16 cellular contexts compared by ENCODE assay signal in the genomic region with DNA sequence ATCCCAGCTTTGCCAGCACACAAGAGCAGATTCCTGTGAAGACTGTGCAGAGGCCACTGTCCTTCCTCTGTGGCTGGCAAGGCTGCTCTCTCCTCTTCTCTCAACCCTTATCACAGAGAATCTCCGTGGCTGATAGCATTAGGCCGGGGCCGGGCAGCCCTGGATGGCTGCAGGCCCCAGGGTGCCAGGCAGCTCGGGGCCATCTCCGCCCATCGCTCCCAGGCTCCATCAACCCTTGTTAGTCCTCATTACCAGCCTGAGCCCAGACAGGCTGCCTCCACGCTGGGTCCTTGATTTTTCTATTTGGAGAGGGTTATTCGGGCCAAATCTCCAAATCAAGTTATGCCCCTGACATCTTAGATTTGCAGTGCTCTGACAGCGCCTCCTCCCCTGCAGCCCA. TPM values are rescaled to one million over a fixed set of nuclear protein-coding genes. Genes with fewer than 3 reads are reported as not detected.
DNase-seq lines count a peak whose midpoint lies in the region; ATAC-seq and TF ChIP-seq lines count a peak whose summit lies in the region.
"Had no signal": no experiment of that assay in that cellular context is flagged by ENCODE, and none has a peak within 500 bp of the region (broad histone marks: within the 10 kb centered on the region; RNA-seq: fewer than 3 reads in every experiment).

No MANE protein-coding gene starts in this region.

- H2BK120ac ChIP-seq in mesendoderm (ENCODE audit: low read depth, low read length): no peak overlapping the region

- H3K79me2 ChIP-seq in SK-N-SH (ENCODE audit: insufficient read depth): no peaks in the 10 kb centered on the region
- H3K79me2 ChIP-seq in mesendoderm (ENCODE audit: control insufficient read depth, insufficient read depth, low read length): no peaks in the 10 kb centered on the region

- H3K23ac ChIP-seq in mesendoderm (ENCODE audit: low read length): no peak overlapping the region

- DNase-seq in SK-N-SH (peak; percentile 52), mesendoderm (peak; percentile 19), retina (peak; percentile 43), DMS53 (lab: John Stamatoyannopoulos, UW) (no peak), NCI-H2107 treated with DMSO at 0.1 percent for 48 hours (lab: John Stamatoyannopoulos, UW; ENCODE audit: unreplicated experiment) (no peak), AG20443 (ENCODE audit: low spot score) (no peak)
- DNase-seq: Calu3; CD8-positive, alpha-beta T cell; DND-41; EL; GM23248 had no signal

- no peak for ATAC-seq in SK-N-SH treated with all-trans-retinoic acid at 6 μM for 48 hours
- ATAC-seq: A549; CD8-positive, alpha-beta T cell had no signal

- H3K9me2 ChIP-seq in SK-N-SH: no peaks in the 10 kb centered on the region

- H3K4me3 ChIP-seq in SK-N-SH (ENCODE audit: low read depth in 2 of 2, low read length in 1 of 2): no peak overlapping the region
- no peak overlapping the region for H3K4me3 ChIP-seq in mesendoderm (ENCODE audit: low read length)
- H3K4me3 ChIP-seq: A549; BLaER1 treated with 17β-estradiol and CSF1 and Interleukin-3, amounts not matched to agents 10 nM and 100 nM; GM23248; HAP-1 had no signal

- H3K79me1 ChIP-seq in mesendoderm (ENCODE audit: low read length): no peaks in the 10 kb centered on the region

- peaks cover 0 to 22% of the 10 kb centered on the region in 2 experiments; a peak in 2 of 4 replicates for H3K4me1 ChIP-seq in SK-N-SH (ENCODE audit: control insufficient read depth in 1 of 2, insufficient read depth in 2 of 2, low read depth in 1 of 2, low read length in 1 of 2)
- H3K4me1 ChIP-seq in mesendoderm (ENCODE audit: control insufficient read depth, low read depth, low read length): no peaks in the 10 kb centered on the region
- H3K4me1 ChIP-seq: A549; BLaER1 treated with 17β-estradiol and CSF1 and Interleukin-3, amounts not matched to agents 10 nM and 100 nM; HAP-1 had no signal

- no peak overlapping the region for H2AK5ac ChIP-seq in mesendoderm (ENCODE audit: low read length)

- no peaks in the 10 kb centered on the region for H3K9me3 ChIP-seq in SK-N-SH
- H3K9me3 ChIP-seq: A549; BLaER1 treated with 17β-estradiol and CSF1 and Interleukin-3, amounts not matched to agents 10 nM and 100 nM; HAP-1 had no signal

- H4K5ac ChIP-seq in mesendoderm (ENCODE audit: low read length): no peak overlapping the region

- H2BK5ac ChIP-seq in mesendoderm (ENCODE audit: low read length): no peak overlapping the region

- no peak overlapping the region for H3K4me2 ChIP-seq in SK-N-SH
- no peak overlapping the region for H3K4me2 ChIP-seq in mesendoderm (ENCODE audit: low read length)
- H3K4me2 ChIP-seq: A549; BLaER1 treated with 17β-estradiol and CSF1 and Interleukin-3, amounts not matched to agents 10 nM and 100 nM had no signal

- 13% methylated on average over 9 of the region's 9 CpGs for WGBS in SK-N-SH (ENCODE audit: low lambda C conversion rate)
- no CpG with 5 or more reads among the region's 9 CpGs for WGBS in mesendoderm (ENCODE audit: extremely low coverage, insufficient coverage, low lambda C conversion rate)

- CTCF ChIA-PET in SK-N-SH (lab: Yijun Ruan, JAX): interaction anchor here (0.6 to 3.9 kb wide), 7 partner anchors 8 to 752 kb away, joined by 3 to 25 read pairs (median 6); no protein-coding TSS in a partner anchor

- TF ChIP-seq CTCF in SK-N-SH (IDR thresholded peaks at IDR 0.05): no peak

- POLR2A ChIA-PET in SK-N-SH (lab: Yijun Ruan, JAX): no interaction called here

- no peak overlapping the region for H3K4ac ChIP-seq in mesendoderm (ENCODE audit: low read depth, low read length)

- H3K27me3 ChIP-seq in SK-N-SH (ENCODE audit: insufficient read depth): no peaks in the 10 kb centered on the region
- H3K27me3 ChIP-seq in mesendoderm (ENCODE audit: insufficient read depth, low read length, poor library complexity): no peaks in the 10 kb centered on the region
- H3K27me3 ChIP-seq: BLaER1 treated with 17β-estradiol and CSF1 and Interleukin-3, amounts not matched to agents 10 nM and 100 nM had no signal

- no peak overlapping the region for H4K8ac ChIP-seq in mesendoderm (ENCODE audit: low read depth, low read length)

- no peaks in the 10 kb centered on the region for H4K20me1 ChIP-seq in SK-N-SH (ENCODE audit: insufficient read depth)
- H4K20me1 ChIP-seq: BLaER1 treated with 17β-estradiol and CSF1 and Interleukin-3, amounts not matched to agents 10 nM and 100 nM had no signal

- H3K27ac ChIP-seq in SK-N-SH (ENCODE audit: low read depth in 2 of 2, low read length in 1 of 2) (no peak overlapping the region), mesendoderm (ENCODE audit: low read depth, low read length) (no peak overlapping the region)
- H3K27ac ChIP-seq: 22Rv1; BLaER1 treated with 17β-estradiol and CSF1 and Interleukin-3, amounts not matched to agents 10 nM and 100 nM; GM23248 had no signal

- H3F3A ChIP-seq in SK-N-SH (replicated peaks; ENCODE audit: insufficient read depth): no peaks in the 10 kb centered on the region

- no peak overlapping the region for H2BK15ac ChIP-seq in mesendoderm (replicated peaks; ENCODE audit: low read depth)

- no peak for TF ChIP-seq RAD21 in SK-N-SH (IDR thresholded peaks at IDR 0.05; ENCODE audit: low read length)

- H3K9ac ChIP-seq in SK-N-SH: no peak overlapping the region
- H3K9ac ChIP-seq in mesendoderm (ENCODE audit: low read length): no peak overlapping the region
- H3K9ac ChIP-seq: BLaER1 treated with 17β-estradiol and CSF1 and Interleukin-3, amounts not matched to agents 10 nM and 100 nM; GM23248 had no signal

- no peak overlapping the region for H3K18ac ChIP-seq in mesendoderm (ENCODE audit: low read length)

- H3K36me3 ChIP-seq in SK-N-SH (replicated peaks in 1 of 2; ENCODE audit: control insufficient read depth in 1 of 2, insufficient read depth in 2 of 2, low read length in 1 of 2): no peaks in the 10 kb centered on the region
- no peaks in the 10 kb centered on the region for H3K36me3 ChIP-seq in mesendoderm (ENCODE audit: control insufficient read depth, insufficient read depth, low read length)
- H3K36me3 ChIP-seq: BLaER1 treated with 17β-estradiol and CSF1 and Interleukin-3, amounts not matched to agents 10 nM and 100 nM; HAP-1 had no signal

- TF ChIP-seq EP300 in SK-N-SH (IDR thresholded peaks at IDR 0.05; ENCODE audit: borderline replicate concordance in 1 of 2, low read depth in 1 of 2, low read length in 1 of 2): peak in 1 of 2 experiments; percentile 34; a peak in 1 of 4 replicates

- no peak overlapping the region for H3K56ac ChIP-seq in mesendoderm (ENCODE audit: low read length)

- no peak overlapping the region for H2AFZ ChIP-seq in SK-N-SH (ENCODE audit: low read depth)
- H2AFZ ChIP-seq: GM23248 had no signal

TF ChIP-seq in SK-N-SH, 30 proteins besides CTCF, POLR2A, EP300 and RAD21 (continues in another document):
- TF ChIP-seq CHD2 (IDR thresholded peaks at IDR 0.05; ENCODE audit: low read length, partially characterized antibody) (peak; percentile 29), GATA2 (CRISPR knock-in tag; IDR thresholded peaks at IDR 0.05) (peak; percentile 76)
- TF ChIP-seq, protein P1, sequence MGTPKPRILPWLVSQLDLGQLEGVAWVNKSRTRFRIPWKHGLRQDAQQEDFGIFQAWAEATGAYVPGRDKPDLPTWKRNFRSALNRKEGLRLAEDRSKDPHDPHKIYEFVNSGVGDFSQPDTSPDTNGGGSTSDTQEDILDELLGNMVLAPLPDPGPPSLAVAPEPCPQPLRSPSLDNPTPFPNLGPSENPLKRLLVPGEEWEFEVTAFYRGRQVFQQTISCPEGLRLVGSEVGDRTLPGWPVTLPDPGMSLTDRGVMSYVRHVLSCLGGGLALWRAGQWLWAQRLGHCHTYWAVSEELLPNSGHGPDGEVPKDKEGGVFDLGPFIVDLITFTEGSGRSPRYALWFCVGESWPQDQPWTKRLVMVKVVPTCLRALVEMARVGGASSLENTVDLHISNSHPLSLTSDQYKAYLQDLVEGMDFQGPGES (IDR thresholded peaks at IDR 0.05; ENCODE audit: low read depth, low read length): no peak

TF ChIP-seq in SK-N-SH treated with all-trans-retinoic acid at 6 μM for 48 hours, 23 proteins besides CTCF, POLR2A, EP300 and RAD21 (continues in another document):
- TF ChIP-seq ZNF8 (CRISPR knock-in tag; IDR thresholded peaks at IDR 0.05): no peak
- TF ChIP-seq ZFP3 (CRISPR knock-in tag; IDR thresholded peaks at IDR 0.05): no peak
- TF ChIP-seq ISL1 (CRISPR knock-in tag; IDR thresholded peaks at IDR 0.05): no peak
- no peak for TF ChIP-seq ZNF565 (CRISPR knock-in tag; conservative IDR thresholded peaks at IDR 0.05; ENCODE audit: low read depth)
- TF ChIP-seq ZFP30 (CRISPR knock-in tag; IDR thresholded peaks at IDR 0.05): no peak
- no peak for TF ChIP-seq POU6F1 (CRISPR knock-in tag; IDR thresholded peaks at IDR 0.05; ENCODE audit: borderline replicate concordance, low read depth)
- no peak for TF ChIP-seq ZNF70 (CRISPR knock-in tag; IDR thresholded peaks at IDR 0.05)

RNA-seq across cellular contexts. Expression of gene MRPL46, which starts 39.1 kb away (rescaled TPM):
- 33.8 and 36.6 TPM in 2 replicates for polyA plus RNA-seq in SK-N-SH (2012; rRNA removed)
- 37.6 and 40.1 TPM in 2 replicates for polyA plus RNA-seq in SK-N-SH (2012; cell fraction: cytosol; rRNA removed)
- 22.0 and 22.1 TPM in 2 replicates for polyA plus RNA-seq in SK-N-SH (2012; cell fraction: nucleus; rRNA removed)
- 40.4 TPM for polyA plus RNA-seq in mesendoderm (2013, experiment 1 of 2)
- 41.5 TPM for polyA plus RNA-seq in mesendoderm (2013, experiment 2 of 2)

RNA-seq across cellular contexts. Expression of gene MRPS11, which starts 39.5 kb away (rescaled TPM):
- polyA plus RNA-seq in SK-N-SH (2012; rRNA removed): 70.0 and 101 TPM in 2 replicates
- 66.9 TPM in 2 replicates for polyA plus RNA-seq in SK-N-SH (2012; cell fraction: cytosol; rRNA removed)
- polyA plus RNA-seq in SK-N-SH (2012; cell fraction: nucleus; rRNA removed): 50.3 and 60.9 TPM in 2 replicates
- polyA plus RNA-seq in mesendoderm (2013, experiment 1 of 2): 62.4 TPM
- 61.5 TPM for polyA plus RNA-seq in mesendoderm (2013, experiment 2 of 2)

Comparison
In these comparisons a context has a peak if more than half of its experiments do, and no peak if none do; other contexts are left out.
1. DNase-seq: peak in SK-N-SH (single experiment), mesendoderm (single experiment) and retina (single experiment); none in DMS53 (single experiment), NCI-H2107 treated with DMSO at 0.1 percent for 48 hours (single experiment) and AG20443 (single experiment).